ENCODE assay signal across 22 cellular contexts in genomic region chr18:5653802-5654201, GRCh38.
DNase-seq lines count a peak whose midpoint lies in the region; ATAC-seq, FAIRE-seq and TF ChIP-seq lines count a peak whose summit lies in the region.
"Had no signal": no experiment of that assay in that cellular context is flagged by ENCODE, and none has a peak within 500 bp of the region (broad histone marks: within the 10 kb centered on the region; RNA-seq: fewer than 3 reads in every experiment).

No MANE protein-coding gene starts in this region.

- H2BK120ac ChIP-seq in H1 (replicated peaks; ENCODE audit: low read depth, low read length) = no peak overlapping the region

- H3K23ac ChIP-seq in H1 (ENCODE audit: insufficient read length) = no peak overlapping the region

- H2AK5ac ChIP-seq in H1 (ENCODE audit: low read depth, low read length) = no peak overlapping the region

- no peaks in the 10 kb centered on the region; the same call in 1 of the 2 replicates for H3K23me2 ChIP-seq in H1 (ENCODE audit: low read depth, low read length)

- no peak overlapping the region for H2BK20ac ChIP-seq in H1 (ENCODE audit: low read length)

- H2AFZ ChIP-seq in H1 (ENCODE audit: low read length) = no peak overlapping the region

- H3K4ac ChIP-seq in H1 (replicated peaks; ENCODE audit: insufficient read length, low read depth, low read length) = no peak overlapping the region

- TF ChIP-seq CTCF in H1 (IDR thresholded peaks at IDR 0.05; ENCODE audit: control extremely low read depth in 1 of 3, insufficient read depth in 1 of 3, low read depth in 1 of 3, low read length in 3 of 3) (no peak), left lung (IDR thresholded peaks at IDR 0.05) (no peak)

- no peak overlapping the region for H2BK5ac ChIP-seq in H1 (ENCODE audit: low read depth, low read length)

- H3K18ac ChIP-seq in H1 (ENCODE audit: extremely low read depth, low read length) = no peak overlapping the region

- no peak for TF ChIP-seq EP300 in H1 (IDR thresholded peaks at IDR 0.05; ENCODE audit: borderline replicate concordance in 1 of 2, low read depth in 2 of 2, low read length in 2 of 2)

- H3K14ac ChIP-seq in H1 (ENCODE audit: insufficient read length) = no peak overlapping the region

- H4K5ac ChIP-seq in H1 (ENCODE audit: insufficient read length, low read depth, low read length) = no peak overlapping the region

- TF ChIP-seq RAD21 in H1 (IDR thresholded peaks at IDR 0.05 in 1 of 2, conservative IDR thresholded peaks at IDR 0.05 in 1 of 2; ENCODE audit: low read depth in 2 of 2, low read length in 2 of 2) = no peak

- no peaks in the 10 kb centered on the region for H4K20me1 ChIP-seq in H1 (replicated peaks in 1 of 2; ENCODE audit: control insufficient read depth in 1 of 2, insufficient read depth in 2 of 2, low read length in 2 of 2)
- H4K20me1 ChIP-seq: BLaER1 had no signal

- intact Hi-C loops in left lung (cut with DNase I) = no loop called here

- H2BK12ac ChIP-seq in H1 (ENCODE audit: low read depth, low read length) = no peak overlapping the region

- ATAC-seq in left lung = peak; percentile 52
- ATAC-seq: CD8-positive, alpha-beta T cell had no signal

- DNase-seq in SK-N-MC (ENCODE audit: low read depth, low spot score) = peak; percentile 48
- DNase-seq in H1 (ENCODE audit: low read depth in 1 of 2, low spot score in 2 of 2) = no peak
- DNase-seq in left lung = no peak
- no peak for DNase-seq in CD1c-positive myeloid dendritic cell (ENCODE audit: extremely low spot score)
- no peak for DNase-seq in OCI-M2 (lab: John Stamatoyannopoulos, UW; ENCODE audit: unreplicated experiment)
- DNase-seq in T-helper 9 cell = no peak
- DNase-seq: 8988T; ACHN; BE2C; C1 segment of cervical spinal cord; Caco-2; Calu3; CD4-positive, alpha-beta T cell; CD8-positive, alpha-beta T cell; DMS79 treated with DMSO at 0.1 percent for 48 hours; GF-D8 had no signal

- no peak overlapping the region for H2BK15ac ChIP-seq in H1 (ENCODE audit: low read length)

- H3K4me1 ChIP-seq in H1 (replicated peaks in 1 of 4; ENCODE audit: control insufficient read depth in 3 of 4, insufficient read depth in 4 of 4, low read length in 3 of 4) (no peaks in the 10 kb centered on the region), left lung (no peaks in the 10 kb centered on the region)
- H3K4me1 ChIP-seq: BE2C, BLaER1, Caco-2 had no signal

- H3K4me3 ChIP-seq in SK-N-MC (peak overlapping the region; percentile 46), H1 (ENCODE audit: extremely low read depth in 1 of 4, insufficient read depth in 2 of 4, low read depth in 3 of 4, low read length in 4 of 4) (no peak overlapping the region), left lung (no peak overlapping the region)
- H3K4me3 ChIP-seq: BLaER1 had no signal

- H3K9me3 ChIP-seq in SK-N-MC (ENCODE audit: low read depth, low read length) (no peaks in the 10 kb centered on the region), H1 (ENCODE audit: insufficient read depth in 2 of 2, low read depth in 1 of 2, low read length in 1 of 2) (no peaks in the 10 kb centered on the region), left lung (no peaks in the 10 kb centered on the region)
- H3K9me3 ChIP-seq: BE2C, BLaER1, Caco-2 had no signal

- FAIRE-seq in H1 (lab: Jason Lieb, UNC) = peak; percentile 19
- FAIRE-seq: A204.1, D721Med, G401.6, GM12891, GM19239 had no signal

- H3K27me3 ChIP-seq in H1 (replicated peaks in 1 of 4; ENCODE audit: control insufficient read depth in 3 of 4, extremely low read depth in 1 of 4, insufficient read depth in 3 of 4, low read length in 3 of 4) (no peaks in the 10 kb centered on the region), left lung (no peaks in the 10 kb centered on the region)
- H3K27me3 ChIP-seq: BE2C, BLaER1 had no signal

- H4K91ac ChIP-seq in H1 (replicated peaks; ENCODE audit: insufficient read length, low read length) = no peak overlapping the region

- no peaks in the 10 kb centered on the region for H3K79me2 ChIP-seq in H1 (ENCODE audit: control insufficient read depth in 1 of 2, insufficient read depth in 2 of 2, low read length in 2 of 2)

- no peak overlapping the region for H3K56ac ChIP-seq in H1 (replicated peaks; ENCODE audit: insufficient read length, low read depth, low read length)

- no peak overlapping the region; the same call in 1 of the 2 replicates for H3K27ac ChIP-seq in SK-N-MC
- H3K27ac ChIP-seq in H1 (ENCODE audit: low read depth, low read length) = no peak overlapping the region
- no peak overlapping the region for H3K27ac ChIP-seq in left lung
- H3K27ac ChIP-seq: BLaER1 had no signal

- H3K36me3 ChIP-seq in SK-N-MC (ENCODE audit: insufficient read depth, low read length) = no peaks in the 10 kb centered on the region
- H3K36me3 ChIP-seq in H1 (ENCODE audit: control insufficient read depth in 2 of 4, insufficient read depth in 4 of 4, low read length in 3 of 4) = no peaks in the 10 kb centered on the region
- no peaks in the 10 kb centered on the region for H3K36me3 ChIP-seq in left lung
- H3K36me3 ChIP-seq: BE2C, BLaER1 had no signal

- 90% methylated on average over 3 of the region's 3 CpGs; no CpG with 5 or more reads in 1 of the 2 experiments for WGBS in H1 (ENCODE audit: extremely low coverage in 1 of 2, insufficient coverage in 1 of 2, insufficient read length in 1 of 2, insufficient replicate concordance in 2 of 2, low coverage in 1 of 2, low lambda C conversion rate in 2 of 2, missing lambda C conversion rate in 1 of 2), 2 experiments

- CTCF ChIA-PET in H1 (lab: Charles Lee; ENCODE audit: partially characterized antibody) = interaction anchor here (0.9 kb wide), 1 partner anchor 814 kb away, joined by 3 read pairs; no protein-coding TSS in a partner anchor

- H3K9ac ChIP-seq in SK-N-MC (ENCODE audit: insufficient read length) (no peak overlapping the region), H1 (replicated peaks in 1 of 4; ENCODE audit: extremely low read depth in 1 of 4, low read depth in 3 of 4, low read length in 3 of 4) (no peak overlapping the region)
- H3K9ac ChIP-seq: BLaER1 had no signal

- H4K8ac ChIP-seq in H1 (ENCODE audit: extremely low read depth, insufficient read depth, low read length) = no peak overlapping the region

- H3K79me1 ChIP-seq in H1 (ENCODE audit: low read depth, low read length) = no peaks in the 10 kb centered on the region

- no peak overlapping the region for H3K4me2 ChIP-seq in H1 (ENCODE audit: insufficient read depth in 1 of 2, low read depth in 2 of 2, low read length in 2 of 2)
- H3K4me2 ChIP-seq: BLaER1 had no signal

- no peak for TF ChIP-seq POLR2A in H1 (IDR thresholded peaks at IDR 0.05; ENCODE audit: control extremely low read depth in 1 of 2, low read depth in 2 of 2, low read length in 2 of 2)

- POLR2A ChIA-PET in H1 (lab: Charles Lee; ENCODE audit: partially characterized antibody) = no interaction called here

TF ChIP-seq in H1, 55 proteins besides CTCF, POLR2A, EP300 and RAD21:
- TF ChIP-seq TEAD4 (IDR thresholded peaks at IDR 0.05; ENCODE audit: low read depth, low read length) = no peak
- TF ChIP-seq RXRA (IDR thresholded peaks at IDR 0.05; ENCODE audit: insufficient read depth, low read depth, low read length) = no peak
- TF ChIP-seq, protein P1, sequence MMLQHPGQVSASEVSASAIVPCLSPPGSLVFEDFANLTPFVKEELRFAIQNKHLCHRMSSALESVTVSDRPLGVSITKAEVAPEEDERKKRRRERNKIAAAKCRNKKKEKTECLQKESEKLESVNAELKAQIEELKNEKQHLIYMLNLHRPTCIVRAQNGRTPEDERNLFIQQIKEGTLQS (IDR thresholded peaks at IDR 0.05; ENCODE audit: insufficient read depth, low read depth, low read length) = no peak
- no peak for TF ChIP-seq SP4 (IDR thresholded peaks at IDR 0.05; ENCODE audit: low read length)
- TF ChIP-seq CBX5 (IDR thresholded peaks at IDR 0.05; ENCODE audit: low read depth, low read length) = no peak
- TF ChIP-seq EZH2 (IDR thresholded peaks at IDR 0.05; ENCODE audit: low read depth, low read length, severe bottlenecking) = no peak
- TF ChIP-seq SIRT6 (IDR thresholded peaks at IDR 0.05; ENCODE audit: low read length) = no peak
- TF ChIP-seq ASH2L (IDR thresholded peaks at IDR 0.05; ENCODE audit: low read length) = no peak
- no peak for TF ChIP-seq CTBP2 (IDR thresholded peaks at IDR 0.05; ENCODE audit: borderline replicate concordance, insufficient read depth, insufficient read length, low read length)
- no peak for TF ChIP-seq SRF (IDR thresholded peaks at IDR 0.05; ENCODE audit: low read depth, low read length)
- no peak for TF ChIP-seq BCL11A (IDR thresholded peaks at IDR 0.05; ENCODE audit: low read depth in 2 of 2, low read length in 2 of 2)
- TF ChIP-seq, protein P2, sequence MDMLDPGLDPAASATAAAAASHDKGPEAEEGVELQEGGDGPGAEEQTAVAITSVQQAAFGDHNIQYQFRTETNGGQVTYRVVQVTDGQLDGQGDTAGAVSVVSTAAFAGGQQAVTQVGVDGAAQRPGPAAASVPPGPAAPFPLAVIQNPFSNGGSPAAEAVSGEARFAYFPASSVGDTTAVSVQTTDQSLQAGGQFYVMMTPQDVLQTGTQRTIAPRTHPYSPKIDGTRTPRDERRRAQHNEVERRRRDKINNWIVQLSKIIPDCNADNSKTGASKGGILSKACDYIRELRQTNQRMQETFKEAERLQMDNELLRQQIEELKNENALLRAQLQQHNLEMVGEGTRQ (IDR thresholded peaks at IDR 0.05; ENCODE audit: low read length) = no peak
- no peak for TF ChIP-seq CEBPB (IDR thresholded peaks at IDR 0.05; ENCODE audit: low read depth, low read length)
- TF ChIP-seq CHD1 (IDR thresholded peaks at IDR 0.05; ENCODE audit: low read depth, low read length) = no peak
- no peak for TF ChIP-seq SAP30 (IDR thresholded peaks at IDR 0.05; ENCODE audit: insufficient read depth, insufficient replicate concordance, low read length)
- no peak for TF ChIP-seq ZNF274 (IDR thresholded peaks at IDR 0.05; ENCODE audit: borderline replicate concordance, extremely low read depth, low read length)
- no peak for TF ChIP-seq MAFK (IDR thresholded peaks at IDR 0.05; ENCODE audit: low read depth, low read length)
